Comparison of ENCODE assay signal across 25 cellular contexts in genomic region chr6:125173341-125173740, GRCh38. TPM values are rescaled to one million over a fixed set of nuclear protein-coding genes. Genes with fewer than 3 reads are reported as not detected.
DNase-seq lines count a peak whose midpoint lies in the region; FAIRE-seq and TF ChIP-seq lines count a peak whose summit lies in the region.
"Had no signal": no experiment of that assay in that cellular context is flagged by ENCODE, and none has a peak within 500 bp of the region (broad histone marks: within the 10 kb centered on the region; RNA-seq: fewer than 3 reads in every experiment).

No MANE protein-coding gene starts in this region.

- H3K36me3 ChIP-seq in bronchial epithelial cell (ENCODE audit: control insufficient read depth, insufficient read depth, low read length) (no peaks in the 10 kb centered on the region), esophagus (ENCODE audit: control insufficient read depth in 2 of 2, insufficient read depth in 2 of 2, low read length in 1 of 2) (no peaks in the 10 kb centered on the region), spleen (no peaks in the 10 kb centered on the region), smooth muscle cell (ENCODE audit: low read depth) (no peaks in the 10 kb centered on the region)
- H3K36me3 ChIP-seq: BLaER1 treated with 17β-estradiol and CSF1 and Interleukin-3, amounts not matched to agents 10 nM and 100 nM; HAP-1; MG63; SJCRH30 had no signal

- H3K9me3 ChIP-seq in esophagus (ENCODE audit: control insufficient read depth in 2 of 2, insufficient read depth in 1 of 2, low read depth in 1 of 2, low read length in 1 of 2) = no peaks in the 10 kb centered on the region
- H3K9me3 ChIP-seq in spleen = no peaks in the 10 kb centered on the region
- no peaks in the 10 kb centered on the region for H3K9me3 ChIP-seq in smooth muscle cell (replicated peaks; ENCODE audit: low read depth)
- H3K9me3 ChIP-seq: BLaER1 treated with 17β-estradiol and CSF1 and Interleukin-3, amounts not matched to agents 10 nM and 100 nM; HAP-1; MG63; SJCRH30 had no signal

- H4K20me1 ChIP-seq in smooth muscle cell (ENCODE audit: low read depth) = no peaks in the 10 kb centered on the region
- H4K20me1 ChIP-seq: BLaER1 treated with 17β-estradiol and CSF1 and Interleukin-3, amounts not matched to agents 10 nM and 100 nM had no signal

- H3F3A ChIP-seq in smooth muscle cell (ENCODE audit: low read depth) = no peaks in the 10 kb centered on the region

- H3K9ac ChIP-seq in smooth muscle cell (ENCODE audit: low read depth) = no peak overlapping the region
- H3K9ac ChIP-seq: BLaER1 treated with 17β-estradiol and CSF1 and Interleukin-3, amounts not matched to agents 10 nM and 100 nM had no signal

- H2AFZ ChIP-seq in smooth muscle cell (ENCODE audit: low read depth) = no peak overlapping the region
- H2AFZ ChIP-seq: GM23338 had no signal

- TF ChIP-seq POLR2A in spleen (IDR thresholded peaks at IDR 0.05) = no peak

- H3K27me3 ChIP-seq in bronchial epithelial cell (ENCODE audit: control insufficient read depth, insufficient read depth, low read length) (no peaks in the 10 kb centered on the region), esophagus (ENCODE audit: control insufficient read depth in 1 of 2, insufficient read depth in 2 of 2, low read length in 2 of 2) (no peaks in the 10 kb centered on the region), spleen (replicated peaks in 1 of 7) (no peaks in the 10 kb centered on the region), smooth muscle cell (ENCODE audit: low read depth) (no peaks in the 10 kb centered on the region)
- H3K27me3 ChIP-seq: BLaER1 treated with 17β-estradiol and CSF1 and Interleukin-3, amounts not matched to agents 10 nM and 100 nM; MG63; SJCRH30 had no signal

- no peaks in the 10 kb centered on the region for H3K79me2 ChIP-seq in smooth muscle cell (ENCODE audit: low read depth)

- H3K4me1 ChIP-seq in esophagus (ENCODE audit: control insufficient read depth in 2 of 2, insufficient read depth in 2 of 2, low read length in 1 of 2) (peaks cover 3 to 9% of the 10 kb centered on the region in 2 donors), spleen (no peaks in the 10 kb centered on the region), smooth muscle cell (ENCODE audit: low read depth) (no peaks in the 10 kb centered on the region)
- H3K4me1 ChIP-seq: HAP-1, SJCRH30 had no signal

- no peaks in the 10 kb centered on the region for H3K36me3 Mint-ChIP-seq in CD14-positive monocyte
- peaks cover 15% of the 10 kb centered on the region for H3K36me3 Mint-ChIP-seq in mesothelial cell of epicardium
- H3K36me3 Mint-ChIP-seq: CD4-positive, alpha-beta memory T cell had no signal

- intact Hi-C loops in CD14-positive monocyte (cut with micrococcal nuclease) = no loop called here
- intact Hi-C loops in spleen (cut with DNase I; ENCODE audit: low total_unique reads) = no loop called here

- H3K4me3 ChIP-seq in bronchial epithelial cell (ENCODE audit: low read depth, low read length) (no peak overlapping the region), esophagus (ENCODE audit: low read depth in 1 of 2, low read length in 2 of 2) (no peak overlapping the region), spleen (no peak overlapping the region), smooth muscle cell (no peak overlapping the region)
- H3K4me3 ChIP-seq: BLaER1 treated with 17β-estradiol and CSF1 and Interleukin-3, amounts not matched to agents 10 nM and 100 nM; GM23338; HAP-1; MG63; SJCRH30 had no signal

- no peak overlapping the region for H3K4me2 ChIP-seq in smooth muscle cell
- H3K4me2 ChIP-seq: GM23338 had no signal

- no peak for FAIRE-seq in bronchial epithelial cell (lab: Jason Lieb, UNC)
- FAIRE-seq: GM18507 had no signal

- H3K27ac ChIP-seq in esophagus (ENCODE audit: low read depth in 2 of 2, low read length in 1 of 2) (peak overlapping the region; percentile 79 to 90), spleen (no peak overlapping the region), caudate nucleus (ENCODE audit: low read depth, low read length) (no peak overlapping the region), smooth muscle cell (ENCODE audit: low read depth) (no peak overlapping the region)
- H3K27ac ChIP-seq: BLaER1 treated with 17β-estradiol and CSF1 and Interleukin-3, amounts not matched to agents 10 nM and 100 nM; SJCRH30 had no signal

- TF ChIP-seq CTCF in CD14-positive monocyte (IDR thresholded peaks at IDR 0.05) (no peak), bronchial epithelial cell (IDR thresholded peaks at IDR 0.05; ENCODE audit: insufficient read depth, low read length, severe bottlenecking) (no peak), mesothelial cell of epicardium (IDR thresholded peaks at IDR 0.05; ENCODE audit: unreplicated experiment) (no peak), spleen (IDR thresholded peaks at IDR 0.05 in 8 of 11, conservative IDR thresholded peaks at IDR 0.05 in 3 of 11) (no peak), smooth muscle cell (IDR thresholded peaks at IDR 0.05; ENCODE audit: borderline replicate concordance, insufficient read depth, poor library complexity, severe bottlenecking) (no peak)

- H3K27me3 Mint-ChIP-seq in CD14-positive monocyte (ENCODE audit: low read depth in 3 of 3) = peaks cover 1 to 3% (median 1%) of the 10 kb centered on the region in 3 donors
- no peaks in the 10 kb centered on the region for H3K27me3 Mint-ChIP-seq in mesothelial cell of epicardium (ENCODE audit: low read depth)

- DNase-seq in CD14-positive monocyte (ENCODE audit: low spot score) = no peak
- peak; percentile 50 for DNase-seq in bronchial epithelial cell (ENCODE audit: low read depth)
- DNase-seq in mesothelial cell of epicardium (ENCODE audit: low spot score in 2 of 2, unreplicated experiment in 2 of 2) = no peak
- DNase-seq in spleen = no peak
- DNase-seq in caudate nucleus (lab: John Stamatoyannopoulos, UW) = no peak
- DNase-seq in smooth muscle cell (lab: John Stamatoyannopoulos, UW; ENCODE audit: unreplicated experiment) = no peak
- DNase-seq: AML-193; CD4-positive, alpha-beta memory T cell; COR-L47; DMS53; KBM-7; MG63; NCI-H1105 treated with DMSO at 0.1 percent for 48 hours; NCI-H146; NCI-H1930; NCI-H2107; NCI-H446; NCI-H524 treated with DMSO at 0.1 percent for 48 hours; NCI-H774; SJCRH30 had no signal

- H3K4me3 Mint-ChIP-seq in CD14-positive monocyte (peak overlapping the region in 1 of 2 donors; percentile 53), mesothelial cell of epicardium (no peak overlapping the region)
- H3K4me3 Mint-ChIP-seq: CD4-positive, alpha-beta memory T cell; GM23338 had no signal

- H3K27ac Mint-ChIP-seq in CD14-positive monocyte (peak overlapping the region; percentile 46 to 89 (median 82)), mesothelial cell of epicardium (peak overlapping the region; percentile 26)
- H3K27ac Mint-ChIP-seq: CD4-positive, alpha-beta memory T cell; GM23338 had no signal

- H3K9me3 Mint-ChIP-seq in CD14-positive monocyte (peaks cover 0 to 2% (median 0%) of the 10 kb centered on the region in 7 donors), mesothelial cell of epicardium (no peaks in the 10 kb centered on the region)
- H3K9me3 Mint-ChIP-seq: GM23338 had no signal

- H3K4me1 Mint-ChIP-seq in CD14-positive monocyte (peaks cover 22% of the 10 kb centered on the region), mesothelial cell of epicardium (peaks cover 14% of the 10 kb centered on the region)
- H3K4me1 Mint-ChIP-seq: CD4-positive, alpha-beta memory T cell had no signal

- WGBS in esophagus, 2 donors = 61 to 64% methylated on average over 3 of the region's 3 CpGs
- WGBS in spleen, 5 donors = 63 to 95% (median 93%) methylated on average over 3 of the region's 3 CpGs
- WGBS in smooth muscle cell (ENCODE audit: low lambda C conversion rate) = 94% methylated on average over 3 of the region's 3 CpGs

RNA-seq across cellular contexts. Expression of gene TPD52L1, which starts 19.8 kb away (rescaled TPM):
- polyA plus RNA-seq in CD14-positive monocyte = not detected
- 164 and 318 TPM in 2 replicates for total RNA-seq in bronchial epithelial cell
- 100 to 1,000 TPM; 154 to 245 TPM for polyA plus RNA-seq in esophagus
- 200 to 212 TPM (median 209 TPM) in 3 replicates for total RNA-seq in mesothelial cell of epicardium
- total RNA-seq in spleen = 1 to 10 TPM; 2.5 to 9.1 (median 4.7) TPM
- 1 to 10 TPM in 2 of 3 donors, under 1 TPM in 1; 0.80 to 3.0 (median 2.0) TPM for polyA plus RNA-seq in spleen
- total RNA-seq in smooth muscle cell = 44.5 and 65.8 TPM in 2 replicates
- 15.3 and 38.5 TPM in 2 replicates for polyA plus RNA-seq in smooth muscle cell
- total RNA-seq: SJCRH30 had no signal

Comparison
In these comparisons a context has a peak if more than half of its experiments do, and no peak if none do; other contexts are left out.
1. H3K27ac ChIP-seq: peak in esophagus (2 of 2); none in spleen (0 of 8), caudate nucleus (single experiment) and smooth muscle cell (single experiment).